Comparison of ENCODE assay signal across 1 cellular context in the genomic region with DNA sequence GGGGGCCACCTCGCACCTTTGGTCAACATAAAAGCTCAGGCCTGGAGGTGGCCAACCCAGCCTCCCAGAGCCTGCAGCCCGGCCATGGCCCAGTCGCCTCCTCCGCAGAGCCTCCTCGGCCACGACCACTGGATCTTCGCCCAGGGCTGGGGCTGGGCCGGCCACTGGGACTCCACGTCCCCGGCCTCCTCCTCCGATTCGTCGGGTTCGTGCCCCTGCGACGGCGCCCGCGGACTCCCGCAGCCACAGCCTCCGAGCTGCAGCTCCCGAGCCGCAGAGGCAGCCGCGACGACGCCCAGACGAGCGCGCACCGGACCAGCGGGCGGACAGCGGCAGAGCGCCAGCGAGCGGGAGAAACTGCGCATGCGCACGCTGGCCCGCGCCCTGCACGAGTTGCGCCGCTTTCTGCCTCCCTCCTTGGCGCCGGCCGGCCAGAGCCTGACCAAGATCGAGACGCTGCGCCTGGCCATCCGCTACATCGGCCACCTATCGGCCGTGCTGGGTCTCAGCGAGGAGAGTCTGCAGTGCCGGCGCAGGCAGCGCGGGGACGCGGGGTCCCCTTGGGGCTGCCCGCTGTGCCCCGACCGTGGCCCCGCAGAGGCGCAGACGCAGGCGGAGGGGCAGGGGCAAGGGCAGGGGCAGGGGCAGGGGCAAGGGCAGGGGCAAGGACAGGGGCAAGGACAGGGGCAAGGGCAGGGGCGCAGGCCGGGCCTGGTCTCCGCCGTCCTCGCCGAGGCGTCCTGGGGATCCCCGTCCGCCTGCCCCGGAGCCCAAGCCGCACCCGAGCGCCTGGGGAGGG.
TF ChIP-seq lines count a peak whose summit lies in the region.

A gene with protein sequence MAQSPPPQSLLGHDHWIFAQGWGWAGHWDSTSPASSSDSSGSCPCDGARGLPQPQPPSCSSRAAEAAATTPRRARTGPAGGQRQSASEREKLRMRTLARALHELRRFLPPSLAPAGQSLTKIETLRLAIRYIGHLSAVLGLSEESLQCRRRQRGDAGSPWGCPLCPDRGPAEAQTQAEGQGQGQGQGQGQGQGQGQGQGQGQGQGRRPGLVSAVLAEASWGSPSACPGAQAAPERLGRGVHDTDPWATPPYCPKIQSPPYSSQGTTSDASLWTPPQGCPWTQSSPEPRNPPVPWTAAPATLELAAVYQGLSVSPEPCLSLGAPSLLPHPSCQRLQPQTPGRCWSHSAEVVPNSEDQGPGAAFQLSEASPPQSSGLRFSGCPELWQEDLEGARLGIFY (plus strand): TSS at position 59 of the 799 bp plus-strand sequence. CDS start 26 bp downstream, at position 85.

TF ChIP-seq in HepG2, 621 proteins besides CTCF, POLR2A, EP300 and RAD21 (continued from another document and continues in another):
- TF ChIP-seq XRCC5 (optimal IDR thresholded peaks at IDR 0.05; ENCODE audit: low read length) = peak; percentile 23
- peak; percentile 54; the same call in 1 of the 2 replicates for TF ChIP-seq PITX1 (CRISPR knock-in tag; IDR thresholded peaks at IDR 0.05)
- TF ChIP-seq, protein P1, sequence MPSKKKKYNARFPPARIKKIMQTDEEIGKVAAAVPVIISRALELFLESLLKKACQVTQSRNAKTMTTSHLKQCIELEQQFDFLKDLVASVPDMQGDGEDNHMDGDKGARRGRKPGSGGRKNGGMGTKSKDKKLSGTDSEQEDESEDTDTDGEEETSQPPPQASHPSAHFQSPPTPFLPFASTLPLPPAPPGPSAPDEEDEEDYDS (CRISPR knock-in tag; IDR thresholded peaks at IDR 0.05) = 0 out of 2 replicates have a peak, but pooled peaks have one; percentile 16
- peak; percentile 54; the same call in 1 of the 2 replicates for TF ChIP-seq GATAD1 (CRISPR knock-in tag; IDR thresholded peaks at IDR 0.05)
- TF ChIP-seq TOE1 (CRISPR knock-in tag; IDR thresholded peaks at IDR 0.05) = peak; percentile 55; the same call in 1 of the 2 replicates
- TF ChIP-seq, protein P2, sequence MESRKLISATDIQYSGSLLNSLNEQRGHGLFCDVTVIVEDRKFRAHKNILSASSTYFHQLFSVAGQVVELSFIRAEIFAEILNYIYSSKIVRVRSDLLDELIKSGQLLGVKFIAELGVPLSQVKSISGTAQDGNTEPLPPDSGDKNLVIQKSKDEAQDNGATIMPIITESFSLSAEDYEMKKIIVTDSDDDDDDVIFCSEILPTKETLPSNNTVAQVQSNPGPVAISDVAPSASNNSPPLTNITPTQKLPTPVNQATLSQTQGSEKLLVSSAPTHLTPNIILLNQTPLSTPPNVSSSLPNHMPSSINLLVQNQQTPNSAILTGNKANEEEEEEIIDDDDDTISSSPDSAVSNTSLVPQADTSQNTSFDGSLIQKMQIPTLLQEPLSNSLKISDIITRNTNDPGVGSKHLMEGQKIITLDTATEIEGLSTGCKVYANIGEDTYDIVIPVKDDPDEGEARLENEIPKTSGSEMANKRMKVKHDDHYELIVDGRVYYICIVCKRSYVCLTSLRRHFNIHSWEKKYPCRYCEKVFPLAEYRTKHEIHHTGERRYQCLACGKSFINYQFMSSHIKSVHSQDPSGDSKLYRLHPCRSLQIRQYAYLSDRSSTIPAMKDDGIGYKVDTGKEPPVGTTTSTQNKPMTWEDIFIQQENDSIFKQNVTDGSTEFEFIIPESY (CRISPR knock-in tag; IDR thresholded peaks at IDR 0.05) = peak; percentile 34; the same call in 1 of the 2 replicates
- TF ChIP-seq, protein P3, sequence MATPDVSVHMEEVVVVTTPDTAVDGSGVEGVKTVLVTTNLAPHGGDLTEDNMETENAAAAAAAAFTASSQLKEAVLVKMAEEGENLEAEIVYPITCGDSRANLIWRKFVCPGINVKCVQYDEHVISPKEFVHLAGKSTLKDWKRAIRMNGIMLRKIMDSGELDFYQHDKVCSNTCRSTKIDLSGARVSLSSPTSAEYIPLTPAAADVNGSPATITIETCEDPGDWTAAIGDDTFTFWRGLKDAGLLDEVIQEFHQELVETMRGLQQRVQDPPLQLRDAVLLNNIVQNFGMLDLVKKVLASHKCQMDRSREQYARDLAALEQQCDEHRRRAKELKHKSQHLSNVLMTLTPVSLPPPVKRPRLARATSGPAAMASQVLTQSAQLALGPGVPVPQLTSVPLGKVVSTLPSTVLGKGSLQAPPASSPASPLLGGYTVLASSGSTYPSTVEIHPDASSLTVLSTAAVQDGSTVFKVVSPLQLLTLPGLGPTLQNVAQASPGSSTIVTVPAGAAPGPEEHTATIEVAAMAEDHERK (CRISPR knock-in tag; IDR thresholded peaks at IDR 0.05; ENCODE audit: low read depth) = peak; percentile 51; the same call in 1 of the 2 replicates
- TF ChIP-seq ZNF746 (CRISPR knock-in tag; IDR thresholded peaks at IDR 0.05) = no peak
- TF ChIP-seq, protein P4, sequence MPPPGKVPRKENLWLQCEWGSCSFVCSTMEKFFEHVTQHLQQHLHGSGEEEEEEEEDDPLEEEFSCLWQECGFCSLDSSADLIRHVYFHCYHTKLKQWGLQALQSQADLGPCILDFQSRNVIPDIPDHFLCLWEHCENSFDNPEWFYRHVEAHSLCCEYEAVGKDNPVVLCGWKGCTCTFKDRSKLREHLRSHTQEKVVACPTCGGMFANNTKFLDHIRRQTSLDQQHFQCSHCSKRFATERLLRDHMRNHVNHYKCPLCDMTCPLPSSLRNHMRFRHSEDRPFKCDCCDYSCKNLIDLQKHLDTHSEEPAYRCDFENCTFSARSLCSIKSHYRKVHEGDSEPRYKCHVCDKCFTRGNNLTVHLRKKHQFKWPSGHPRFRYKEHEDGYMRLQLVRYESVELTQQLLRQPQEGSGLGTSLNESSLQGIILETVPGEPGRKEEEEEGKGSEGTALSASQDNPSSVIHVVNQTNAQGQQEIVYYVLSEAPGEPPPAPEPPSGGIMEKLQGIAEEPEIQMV (CRISPR knock-in tag; IDR thresholded peaks at IDR 0.05; ENCODE audit: low read depth) = peak; percentile 82; the same call in 1 of the 2 replicates
- TF ChIP-seq CAMTA2 (CRISPR knock-in tag; IDR thresholded peaks at IDR 0.05; ENCODE audit: borderline replicate concordance) = peak; percentile 96
- peak; percentile 47; the same call in 1 of the 2 replicates for TF ChIP-seq FOXO1 (CRISPR knock-in tag; IDR thresholded peaks at IDR 0.05)
- TF ChIP-seq, protein P5, sequence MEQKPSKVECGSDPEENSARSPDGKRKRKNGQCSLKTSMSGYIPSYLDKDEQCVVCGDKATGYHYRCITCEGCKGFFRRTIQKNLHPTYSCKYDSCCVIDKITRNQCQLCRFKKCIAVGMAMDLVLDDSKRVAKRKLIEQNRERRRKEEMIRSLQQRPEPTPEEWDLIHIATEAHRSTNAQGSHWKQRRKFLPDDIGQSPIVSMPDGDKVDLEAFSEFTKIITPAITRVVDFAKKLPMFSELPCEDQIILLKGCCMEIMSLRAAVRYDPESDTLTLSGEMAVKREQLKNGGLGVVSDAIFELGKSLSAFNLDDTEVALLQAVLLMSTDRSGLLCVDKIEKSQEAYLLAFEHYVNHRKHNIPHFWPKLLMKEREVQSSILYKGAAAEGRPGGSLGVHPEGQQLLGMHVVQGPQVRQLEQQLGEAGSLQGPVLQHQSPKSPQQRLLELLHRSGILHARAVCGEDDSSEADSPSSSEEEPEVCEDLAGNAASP (CRISPR knock-in tag; IDR thresholded peaks at IDR 0.05; ENCODE audit: borderline replicate concordance) = peak; percentile 36; the same call in 1 of the 2 replicates
- no peak for TF ChIP-seq SRSF1 (optimal IDR thresholded peaks at IDR 0.05; ENCODE audit: low read depth, low read length)
- TF ChIP-seq, protein P6, sequence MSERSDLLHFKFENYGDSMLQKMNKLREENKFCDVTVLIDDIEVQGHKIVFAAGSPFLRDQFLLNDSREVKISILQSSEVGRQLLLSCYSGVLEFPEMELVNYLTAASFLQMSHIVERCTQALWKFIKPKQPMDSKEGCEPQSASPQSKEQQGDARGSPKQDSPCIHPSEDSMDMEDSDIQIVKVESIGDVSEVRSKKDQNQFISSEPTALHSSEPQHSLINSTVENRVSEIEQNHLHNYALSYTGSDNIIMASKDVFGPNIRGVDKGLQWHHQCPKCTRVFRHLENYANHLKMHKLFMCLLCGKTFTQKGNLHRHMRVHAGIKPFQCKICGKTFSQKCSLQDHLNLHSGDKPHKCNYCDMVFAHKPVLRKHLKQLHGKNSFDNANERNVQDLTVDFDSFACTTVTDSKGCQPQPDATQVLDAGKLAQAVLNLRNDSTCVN (CRISPR knock-in tag; IDR thresholded peaks at IDR 0.05; ENCODE audit: borderline replicate concordance) = 0 out of 2 replicates have a peak, but pooled peaks have one; percentile 59
- peak; percentile 84; the same call in 1 of the 2 replicates for TF ChIP-seq ZNF230 (CRISPR knock-in tag; IDR thresholded peaks at IDR 0.05)
- no peak for TF ChIP-seq FLYWCH1 (CRISPR knock-in tag; IDR thresholded peaks at IDR 0.05)
- TF ChIP-seq, protein P7, sequence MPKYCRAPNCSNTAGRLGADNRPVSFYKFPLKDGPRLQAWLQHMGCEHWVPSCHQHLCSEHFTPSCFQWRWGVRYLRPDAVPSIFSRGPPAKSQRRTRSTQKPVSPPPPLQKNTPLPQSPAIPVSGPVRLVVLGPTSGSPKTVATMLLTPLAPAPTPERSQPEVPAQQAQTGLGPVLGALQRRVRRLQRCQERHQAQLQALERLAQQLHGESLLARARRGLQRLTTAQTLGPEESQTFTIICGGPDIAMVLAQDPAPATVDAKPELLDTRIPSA (CRISPR knock-in tag; IDR thresholded peaks at IDR 0.05; ENCODE audit: borderline replicate concordance) = 0 out of 2 replicates have a peak, but pooled peaks have one; percentile 61
- 0 out of 2 replicates have a peak, but pooled peaks have one; percentile 41 for TF ChIP-seq KMT2B (CRISPR knock-in tag; IDR thresholded peaks at IDR 0.05)
- TF ChIP-seq ZFYVE20 (CRISPR knock-in tag; IDR thresholded peaks at IDR 0.05; ENCODE audit: borderline replicate concordance, low read depth) = peak; percentile 73; the same call in 1 of the 2 replicates
- TF ChIP-seq, protein P8, sequence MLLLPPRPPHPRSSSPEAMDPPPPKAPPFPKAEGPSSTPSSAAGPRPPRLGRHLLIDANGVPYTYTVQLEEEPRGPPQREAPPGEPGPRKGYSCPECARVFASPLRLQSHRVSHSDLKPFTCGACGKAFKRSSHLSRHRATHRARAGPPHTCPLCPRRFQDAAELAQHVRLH (CRISPR knock-in tag; IDR thresholded peaks at IDR 0.05; ENCODE audit: borderline replicate concordance, low read depth) = peak; percentile 74; the same call in 1 of the 2 replicates
- TF ChIP-seq ZNF607 (CRISPR knock-in tag; IDR thresholded peaks at IDR 0.05; ENCODE audit: borderline replicate concordance) = peak; percentile 93
- TF ChIP-seq HES4 (CRISPR knock-in tag; IDR thresholded peaks at IDR 0.05; ENCODE audit: borderline replicate concordance) = peak; percentile 47; the same call in 1 of the 2 replicates
- TF ChIP-seq ZMYM2 (CRISPR knock-in tag; IDR thresholded peaks at IDR 0.05) = peak; percentile 32; the same call in 1 of the 2 replicates
- TF ChIP-seq GABPB1 (CRISPR knock-in tag; IDR thresholded peaks at IDR 0.05) = peak; percentile 63; the same call in 1 of the 2 replicates
- peak; percentile 56; the same call in 1 of the 2 replicates for TF ChIP-seq ZNF703 (CRISPR knock-in tag; IDR thresholded peaks at IDR 0.05; ENCODE audit: borderline replicate concordance)
- peak; percentile 76; the same call in 1 of the 2 replicates for TF ChIP-seq MYC (CRISPR knock-in tag; IDR thresholded peaks at IDR 0.05; ENCODE audit: borderline replicate concordance)
- TF ChIP-seq CHCHD3 (CRISPR knock-in tag; IDR thresholded peaks at IDR 0.05) = peak; percentile 69
- TF ChIP-seq ZNF564 (CRISPR knock-in tag; IDR thresholded peaks at IDR 0.05) = peak; percentile 53; the same call in 1 of the 2 replicates
- peak; percentile 91 for TF ChIP-seq SAFB2 (CRISPR knock-in tag; IDR thresholded peaks at IDR 0.05; ENCODE audit: borderline replicate concordance, low read depth)
- TF ChIP-seq, protein P9, sequence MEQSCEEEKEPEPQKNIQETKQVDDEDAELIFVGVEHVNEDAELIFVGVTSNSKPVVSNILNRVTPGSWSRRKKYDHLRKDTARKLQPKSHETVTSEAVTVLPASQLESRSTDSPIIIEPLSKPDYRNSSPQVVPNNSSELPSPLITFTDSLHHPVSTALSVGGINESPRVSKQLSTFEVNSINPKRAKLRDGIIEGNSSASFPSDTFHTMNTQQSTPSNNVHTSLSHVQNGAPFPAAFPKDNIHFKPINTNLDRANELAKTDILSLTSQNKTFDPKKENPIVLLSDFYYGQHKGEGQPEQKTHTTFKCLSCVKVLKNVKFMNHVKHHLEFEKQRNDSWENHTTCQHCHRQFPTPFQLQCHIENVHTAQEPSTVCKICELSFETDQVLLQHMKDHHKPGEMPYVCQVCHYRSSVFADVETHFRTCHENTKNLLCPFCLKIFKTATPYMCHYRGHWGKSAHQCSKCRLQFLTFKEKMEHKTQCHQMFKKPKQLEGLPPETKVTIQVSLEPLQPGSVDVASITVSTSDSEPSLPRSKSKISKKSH (CRISPR knock-in tag; IDR thresholded peaks at IDR 0.05; ENCODE audit: borderline replicate concordance) = peak; percentile 89; the same call in 1 of the 2 replicates
- TF ChIP-seq NKX3-1 (CRISPR knock-in tag; IDR thresholded peaks at IDR 0.05) = peak; percentile 80; the same call in 1 of the 2 replicates
- TF ChIP-seq ZFP41 (CRISPR knock-in tag; IDR thresholded peaks at IDR 0.05; ENCODE audit: borderline replicate concordance) = peak; percentile 93; the same call in 1 of the 2 replicates
- TF ChIP-seq HNRNPLL (IDR thresholded peaks at IDR 0.05; ENCODE audit: low read depth, low read length, poor library complexity, severe bottlenecking) = peak; percentile 89
- peak; percentile 76; the same call in 1 of the 2 replicates for TF ChIP-seq BORCS8-MEF2B (CRISPR knock-in tag; IDR thresholded peaks at IDR 0.05)
- TF ChIP-seq ZNF234 (CRISPR knock-in tag; conservative IDR thresholded peaks at IDR 0.05) = peak; percentile 79; the same call in 1 of the 2 replicates
- TF ChIP-seq, protein P10, sequence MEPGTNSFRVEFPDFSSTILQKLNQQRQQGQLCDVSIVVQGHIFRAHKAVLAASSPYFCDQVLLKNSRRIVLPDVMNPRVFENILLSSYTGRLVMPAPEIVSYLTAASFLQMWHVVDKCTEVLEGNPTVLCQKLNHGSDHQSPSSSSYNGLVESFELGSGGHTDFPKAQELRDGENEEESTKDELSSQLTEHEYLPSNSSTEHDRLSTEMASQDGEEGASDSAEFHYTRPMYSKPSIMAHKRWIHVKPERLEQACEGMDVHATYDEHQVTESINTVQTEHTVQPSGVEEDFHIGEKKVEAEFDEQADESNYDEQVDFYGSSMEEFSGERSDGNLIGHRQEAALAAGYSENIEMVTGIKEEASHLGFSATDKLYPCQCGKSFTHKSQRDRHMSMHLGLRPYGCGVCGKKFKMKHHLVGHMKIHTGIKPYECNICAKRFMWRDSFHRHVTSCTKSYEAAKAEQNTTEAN (CRISPR knock-in tag; conservative IDR thresholded peaks at IDR 0.05) = peak; percentile 62; the same call in 1 of the 2 replicates
- TF ChIP-seq ZSCAN21 (CRISPR knock-in tag; IDR thresholded peaks at IDR 0.05; ENCODE audit: borderline replicate concordance) = peak; percentile 79
